In genomic region chr9:128020692-128021091, GRCh38 we compare ENCODE assay signal across 12 cellular contexts. TPM values are rescaled to one million over a fixed set of nuclear protein-coding genes. Genes with fewer than 3 reads are reported as not detected.
DNase-seq lines count a peak whose midpoint lies in the region; ATAC-seq, FAIRE-seq and TF ChIP-seq lines count a peak whose summit lies in the region.
"Had no signal": no experiment of that assay in that cellular context is flagged by ENCODE, and none has a peak within 500 bp of the region (broad histone marks: within the 10 kb centered on the region; RNA-seq: fewer than 3 reads in every experiment).

No MANE protein-coding gene starts in this region.

- RAD21 ChIA-PET in HCT116 (lab: Charles Lee; ENCODE audit: low non-redundant PET in 1 of 2, low total read pairs in 2 of 2, uncharacterized antibody in 2 of 2, unreplicated experiment in 2 of 2): no interaction called here

- H3K9me2 ChIP-seq in HCT116 (ENCODE audit: insufficient read depth): no peaks in the 10 kb centered on the region

- TF ChIP-seq RAD21 in HCT116 (IDR thresholded peaks at IDR 0.05; ENCODE audit: low read depth): no peak

- CTCF ChIA-PET in HCT116 (lab: Charles Lee): no interaction called here

- H3K4me1 ChIP-seq in HCT116 (ENCODE audit: control insufficient read depth in 1 of 2, insufficient read depth in 2 of 2, low read length in 2 of 2): peaks cover 0 to 8% of the 10 kb centered on the region in 2 experiments; a peak in 2 of 4 replicates

- H3K27ac Mint-ChIP-seq in activated T-helper 1 cell treated with anti-CD3 and anti-CD28 coated beads, Interleukin-12 subunit alpha, Interleukin-12 subunit beta, Interleukin-2, Interleukin-4 antibody, amounts not matched to agents 30 ng/mL and 10 ng/mL and 1 ng/mL, durations not matched to agents 14 hours and 24 hours and 36 hours: peak overlapping the region; percentile 13
- H3K27ac Mint-ChIP-seq in mesothelial cell of epicardium: no peak overlapping the region

- H3K4me3 ChIP-seq in HCT116 (replicated peaks in 1 of 2; ENCODE audit: low read depth in 1 of 2, low read length in 2 of 2): no peak overlapping the region
- H3K4me3 ChIP-seq: spleen had no signal

- H3K36me3 ChIP-seq in HCT116 (ENCODE audit: control insufficient read depth in 1 of 2, insufficient read depth in 2 of 2, low read length in 2 of 2): no peaks in the 10 kb centered on the region
- H3K36me3 ChIP-seq: spleen had no signal

- H3K4me2 ChIP-seq in HCT116 (ENCODE audit: low read length): no peak overlapping the region

- H3K27me3 ChIP-seq in HCT116 (ENCODE audit: insufficient read depth, low read length): no peaks in the 10 kb centered on the region
- H3K27me3 ChIP-seq: spleen had no signal

- no peak overlapping the region for H3K4me3 Mint-ChIP-seq in activated T-helper 1 cell treated with anti-CD3 and anti-CD28 coated beads, Interleukin-12 subunit alpha, Interleukin-12 subunit beta, Interleukin-2, Interleukin-4 antibody, amounts not matched to agents 30 ng/mL and 10 ng/mL and 1 ng/mL, durations not matched to agents 14 hours and 24 hours and 36 hours
- no peak overlapping the region for H3K4me3 Mint-ChIP-seq in mesothelial cell of epicardium

- POLR2A ChIA-PET in HCT116 (lab: Charles Lee): no interaction called here

- peaks cover 49% of the 10 kb centered on the region for H3K4me1 Mint-ChIP-seq in activated T-helper 1 cell treated with anti-CD3 and anti-CD28 coated beads, Interleukin-12 subunit alpha, Interleukin-12 subunit beta, Interleukin-2, Interleukin-4 antibody, amounts not matched to agents 30 ng/mL and 10 ng/mL and 1 ng/mL, durations not matched to agents 14 hours and 24 hours and 36 hours (ENCODE audit: low read depth)
- peaks cover 2% of the 10 kb centered on the region for H3K4me1 Mint-ChIP-seq in mesothelial cell of epicardium

- TF ChIP-seq CTCF in D721Med (IDR thresholded peaks at IDR 0.05; ENCODE audit: insufficient read depth, missing control alignments) (peak; percentile 5), HCT116 (IDR thresholded peaks at IDR 0.05 in 2 of 3, conservative IDR thresholded peaks at IDR 0.05 in 1 of 3; ENCODE audit: borderline replicate concordance in 1 of 3, insufficient read depth in 1 of 3, low read depth in 2 of 3, low read length in 2 of 3) (peak; percentile 16 to 55 (median 47); a peak in 5 of 6 replicates), mesothelial cell of epicardium (IDR thresholded peaks at IDR 0.05; ENCODE audit: unreplicated experiment) (peak; percentile 24)

- no peak overlapping the region for H3K27ac ChIP-seq in HCT116 (ENCODE audit: low read depth, low read length)

- intact Hi-C loops in HCT116 (cut with micrococcal nuclease): no loop called here
- intact Hi-C loops in activated T-helper 1 cell treated with anti-CD3 and anti-CD28 coated beads, Interleukin-12 subunit alpha, Interleukin-12 subunit beta, Interleukin-2, Interleukin-4 antibody, amounts not matched to agents 30 ng/mL and 10 ng/mL and 1 ng/mL, durations not matched to agents 14 hours and 24 hours and 36 hours (cut with micrococcal nuclease): no loop called here

- H3K9ac ChIP-seq in HCT116 (ENCODE audit: low read length): no peak overlapping the region

- H3K27me3 Mint-ChIP-seq in activated T-helper 1 cell treated with anti-CD3 and anti-CD28 coated beads, Interleukin-12 subunit alpha, Interleukin-12 subunit beta, Interleukin-2, Interleukin-4 antibody, amounts not matched to agents 30 ng/mL and 10 ng/mL and 1 ng/mL, durations not matched to agents 14 hours and 24 hours and 36 hours (ENCODE audit: insufficient read depth): peaks cover 7% of the 10 kb centered on the region
- no peaks in the 10 kb centered on the region for H3K27me3 Mint-ChIP-seq in mesothelial cell of epicardium (ENCODE audit: low read depth)

- H3K9me3 ChIP-seq in HCT116 (ENCODE audit: control insufficient read depth in 1 of 2, insufficient read depth in 1 of 2, low read depth in 1 of 2, low read length in 2 of 2): no peaks in the 10 kb centered on the region
- H3K9me3 ChIP-seq: spleen had no signal

- ATAC-seq in HCT116: peak; percentile 58

- BruUV-seq in HCT116 (replicated peaks; lab: Mats Ljungman, UMichigan): no TSS peak

- no peaks in the 10 kb centered on the region for H3K79me2 ChIP-seq in HCT116 (ENCODE audit: insufficient read depth, low read length)

- peaks cover 3% of the 10 kb centered on the region for H3K36me3 Mint-ChIP-seq in activated T-helper 1 cell treated with anti-CD3 and anti-CD28 coated beads, Interleukin-12 subunit alpha, Interleukin-12 subunit beta, Interleukin-2, Interleukin-4 antibody, amounts not matched to agents 30 ng/mL and 10 ng/mL and 1 ng/mL, durations not matched to agents 14 hours and 24 hours and 36 hours (ENCODE audit: low read depth)
- no peaks in the 10 kb centered on the region for H3K36me3 Mint-ChIP-seq in mesothelial cell of epicardium

- no peak for TF ChIP-seq POLR2A in HCT116 (IDR thresholded peaks at IDR 0.05; ENCODE audit: borderline replicate concordance, extremely low read depth, insufficient read depth, insufficient read length)

- H3K9me3 Mint-ChIP-seq in activated T-helper 1 cell treated with anti-CD3 and anti-CD28 coated beads, Interleukin-12 subunit alpha, Interleukin-12 subunit beta, Interleukin-2, Interleukin-4 antibody, amounts not matched to agents 30 ng/mL and 10 ng/mL and 1 ng/mL, durations not matched to agents 14 hours and 24 hours and 36 hours: no peaks in the 10 kb centered on the region
- H3K9me3 Mint-ChIP-seq in mesothelial cell of epicardium: no peaks in the 10 kb centered on the region

- DNase-seq in D721Med (ENCODE audit: insufficient read length, low spot score) (no peak), HCT116 (ENCODE audit: low read depth, low spot score) (no peak), mesothelial cell of epicardium (ENCODE audit: low spot score in 2 of 2, unreplicated experiment in 2 of 2) (no peak), medulla oblongata (ENCODE audit: extremely low spot score) (no peak), CD1c-positive myeloid dendritic cell (ENCODE audit: extremely low spot score) (no peak), T-helper 1 cell (no peak)
- DNase-seq in activated T-helper 1 cell treated with anti-CD3 and anti-CD28 coated beads, Interleukin-12 subunit alpha, Interleukin-12 subunit beta, Interleukin-2, Interleukin-4 antibody, amounts not matched to agents 30 ng/mL and 10 ng/mL and 1 ng/mL, durations not matched to agents 14 hours and 24 hours and 36 hours (ENCODE audit: low spot score): no peak
- no peak for DNase-seq in activated CD8-positive, alpha-beta memory T cell treated with anti-CD3 and anti-CD28 coated beads, Interleukin-2, amount 50 U/mL, for 48 hours
- DNase-seq: EL, hypothalamus, NCI-H1092, spleen had no signal

- no peaks in the 10 kb centered on the region for H4K20me1 ChIP-seq in HCT116 (ENCODE audit: insufficient read depth)

- no peak overlapping the region for H2AFZ ChIP-seq in HCT116 (ENCODE audit: low read depth, low read length, poor library complexity, severe bottlenecking)

- no peak for FAIRE-seq in D721Med (lab: Jason Lieb, UNC)

TF ChIP-seq in HCT116, 20 proteins besides CTCF, POLR2A, EP300 and RAD21 (continues in another document):
- TF ChIP-seq ZFX (IDR thresholded peaks at IDR 0.05) (no peak), CBX3 (IDR thresholded peaks at IDR 0.05; ENCODE audit: low read depth) (no peak), TCF7L2 (IDR thresholded peaks at IDR 0.05; ENCODE audit: borderline replicate concordance, extremely low read depth, insufficient read depth, insufficient read length) (no peak), SRF (IDR thresholded peaks at IDR 0.05; ENCODE audit: low read depth) (no peak), ATF3 (IDR thresholded peaks at IDR 0.05) (no peak)

RNA-seq across cellular contexts. Expression of gene EEIG1, which starts 39.9 kb away (rescaled TPM):
- total RNA-seq in HCT116 (2021; ENCODE audit: unreplicated experiment): 44.2 TPM
- 28.1 and 33.1 TPM in 2 replicates for polyA plus RNA-seq in HCT116 (2012)
- 39.8 and 43.4 TPM in 2 replicates for total RNA-seq in activated T-helper 1 cell treated with anti-CD3 and anti-CD28 coated beads, Interleukin-12 subunit alpha, Interleukin-12 subunit beta, Interleukin-2, Interleukin-4 antibody, amounts not matched to agents 30 ng/mL and 10 ng/mL and 1 ng/mL, durations not matched to agents 14 hours and 24 hours and 36 hours
- total RNA-seq in mesothelial cell of epicardium: 62.8 to 68.8 TPM (median 67.4 TPM) in 3 replicates

RNA-seq across cellular contexts. Expression of gene NAIF1, which starts 46.4 kb away (rescaled TPM):
- total RNA-seq in HCT116 (2021; ENCODE audit: unreplicated experiment) (11.0 TPM), mesothelial cell of epicardium (8.5 to 9.2 TPM (median 8.9 TPM) in 3 replicates)
- polyA plus RNA-seq in HCT116 (2012): 13.3 and 16.7 TPM in 2 replicates
- 11.5 and 12.2 TPM in 2 replicates for total RNA-seq in activated T-helper 1 cell treated with anti-CD3 and anti-CD28 coated beads, Interleukin-12 subunit alpha, Interleukin-12 subunit beta, Interleukin-2, Interleukin-4 antibody, amounts not matched to agents 30 ng/mL and 10 ng/mL and 1 ng/mL, durations not matched to agents 14 hours and 24 hours and 36 hours

RNA-seq across cellular contexts. Expression of gene SLC25A25, which starts 47.3 kb away (rescaled TPM):
- total RNA-seq in HCT116 (2021; ENCODE audit: unreplicated experiment): 15.3 TPM
- polyA plus RNA-seq in HCT116 (2012): 18.8 and 20.5 TPM in 2 replicates
- 13.4 and 13.5 TPM in 2 replicates for total RNA-seq in activated T-helper 1 cell treated with anti-CD3 and anti-CD28 coated beads, Interleukin-12 subunit alpha, Interleukin-12 subunit beta, Interleukin-2, Interleukin-4 antibody, amounts not matched to agents 30 ng/mL and 10 ng/mL and 1 ng/mL, durations not matched to agents 14 hours and 24 hours and 36 hours
- 24.2 to 26.4 TPM (median 26.2 TPM) in 3 replicates for total RNA-seq in mesothelial cell of epicardium
